20 cellular contexts compared by ENCODE assay signal in genomic region chr1:43302721-43303476, GRCh38. TPM values are rescaled to one million over a fixed set of nuclear protein-coding genes. Genes with fewer than 3 reads are reported as not detected.
DNase-seq lines count a peak whose midpoint lies in the region; ATAC-seq and TF ChIP-seq lines count a peak whose summit lies in the region.
"Had no signal": no experiment of that assay in that cellular context is flagged by ENCODE, and none has a peak within 500 bp of the region (broad histone marks: within the 10 kb centered on the region; RNA-seq: fewer than 3 reads in every experiment).

No MANE protein-coding gene starts in this region.

- H3K27me3 Mint-ChIP-seq in endothelial cell (ENCODE audit: unreplicated experiment) (peaks cover 20% of the 10 kb centered on the region), WTC11 (ENCODE audit: low read depth) (no peaks in the 10 kb centered on the region)

- H3K4me1 ChIP-seq in lung (ENCODE audit: control insufficient read depth in 2 of 2, insufficient read depth in 2 of 2, low read length in 2 of 2) = peaks cover 3 to 34% of the 10 kb centered on the region in 2 donors
- H3K4me1 ChIP-seq: ascending aorta, foreskin keratinocyte had no signal

- H3K27ac Mint-ChIP-seq in endothelial cell (ENCODE audit: unreplicated experiment) (peak overlapping the region; percentile 65), WTC11 (no peak overlapping the region)
- H3K27ac Mint-ChIP-seq: immature natural killer cell had no signal

- H3K4me3 ChIP-seq in MG63 (no peak overlapping the region), lung (peak overlapping the region; percentile 1)
- H3K4me3 ChIP-seq: ascending aorta had no signal

- no peaks in the 10 kb centered on the region for H3K9me3 Mint-ChIP-seq in endothelial cell (ENCODE audit: unreplicated experiment)
- no peaks in the 10 kb centered on the region for H3K9me3 Mint-ChIP-seq in WTC11
- H3K9me3 Mint-ChIP-seq: immature natural killer cell had no signal

- CTCF ChIA-PET in WTC11 (lab: Charles Lee) = interaction anchor here (0.7 to 1.0 kb wide), 3 partner anchors 17 to 111 kb away, joined by 3 read pairs; partner anchors contain the start of genes C1orf210 and CDC20

- no peaks in the 10 kb centered on the region for H3K27me3 ChIP-seq in MG63
- H3K27me3 ChIP-seq in lung (ENCODE audit: control insufficient read depth, insufficient read depth) = no peaks in the 10 kb centered on the region
- H3K27me3 ChIP-seq: ascending aorta, tibial artery had no signal

- TF ChIP-seq CTCF in endothelial cell (IDR thresholded peaks at IDR 0.05; ENCODE audit: unreplicated experiment) (no peak), lung (IDR thresholded peaks at IDR 0.05; ENCODE audit: control extremely low read depth, extremely low read depth) (no peak), WTC11 (IDR thresholded peaks at IDR 0.05) (no peak)

- WGBS in lung, 2 donors = 62 to 75% methylated on average over 8 of the region's 8 CpGs

- H3K27ac ChIP-seq in lung (ENCODE audit: low read depth in 1 of 2, low read length in 1 of 2) = peak overlapping the region in 1 of 2 donors; percentile 44
- peak overlapping the region; percentile 74 for H3K27ac ChIP-seq in substantia nigra (ENCODE audit: low read depth, low read length, poor library complexity, severe bottlenecking)
- H3K27ac ChIP-seq: ascending aorta, foreskin keratinocyte, tibial artery had no signal

- H3K4me3 Mint-ChIP-seq in endothelial cell (ENCODE audit: unreplicated experiment) = peak overlapping the region; percentile 97
- no peak overlapping the region for H3K4me3 Mint-ChIP-seq in WTC11

- H3K4me1 Mint-ChIP-seq in endothelial cell (ENCODE audit: unreplicated experiment) (peaks cover 73% of the 10 kb centered on the region), WTC11 (peaks cover 17% of the 10 kb centered on the region)

- H3K9me3 ChIP-seq in MG63 (no peaks in the 10 kb centered on the region), lung (ENCODE audit: control insufficient read depth in 2 of 2, insufficient read depth in 1 of 2, low read length in 1 of 2) (no peaks in the 10 kb centered on the region)
- H3K9me3 ChIP-seq: ascending aorta, tibial artery had no signal

- DNase-seq in MG63 (peak; percentile 23), endothelial cell (ENCODE audit: low spot score) (no peak), lung (ENCODE audit: low spot score) (no peak), substantia nigra (lab: John Stamatoyannopoulos, UW) (no peak), foreskin melanocyte (no peak), SIG-M5 (lab: John Stamatoyannopoulos, UW) (no peak), WTC11 (ENCODE audit: low spot score) (no peak)
- DNase-seq: AML-193; Calu3; effector memory CD4-positive, alpha-beta T cell; foreskin keratinocyte; immature natural killer cell; Karpas-422; NCI-H1436 treated with DMSO at 0.1 percent for 48 hours; NCI-H524 treated with DMSO at 0.1 percent for 48 hours; OCI-M1 had no signal

- POLR2A ChIA-PET in WTC11 (lab: Charles Lee) = no interaction called here

- H3K36me3 ChIP-seq in MG63 = no peaks in the 10 kb centered on the region
- H3K36me3 ChIP-seq in lung (ENCODE audit: control insufficient read depth in 2 of 2, insufficient read depth in 2 of 2, low read length in 2 of 2) = peaks cover 0 to 12% of the 10 kb centered on the region in 2 donors
- H3K36me3 ChIP-seq: ascending aorta, tibial artery had no signal

- H3K36me3 Mint-ChIP-seq in endothelial cell (ENCODE audit: low read depth, unreplicated experiment) (peaks cover 50% of the 10 kb centered on the region), WTC11 (no peaks in the 10 kb centered on the region)
- H3K36me3 Mint-ChIP-seq: immature natural killer cell had no signal

- ATAC-seq in lung (ENCODE audit: insufficient read depth, low FRiP score) (no peak), HG03378 (IDR thresholded peaks at IDR 0.05; ENCODE audit: unreplicated experiment) (no peak), WTC11 (no peak)
- ATAC-seq: foreskin keratinocyte had no signal

TF ChIP-seq in WTC11, 78 proteins besides CTCF, POLR2A, EP300 and RAD21:
- TF ChIP-seq TCF7 (CRISPR knock-in tag; IDR thresholded peaks at IDR 0.05; ENCODE audit: low read depth) = no peak

RNA-seq across cellular contexts. Expression of gene TIE1, which starts 2.1 kb away (rescaled TPM):
- total RNA-seq in MG63 (2014; rRNA removed; shearing (Covaris generic); ENCODE audit: low replicate concordance) = 0.20 TPM in 1 of 2 replicates, not detected in the other
- total RNA-seq in endothelial cell (ENCODE audit: unreplicated experiment) = 643 TPM
- 100 to 1,000 TPM in 1 of 2 donors, 10 to 100 TPM in 1; 52.3 to 133 TPM for total RNA-seq in lung
- polyA plus RNA-seq in lung = 10 to 100 TPM; 20.5 to 31.9 TPM
- total RNA-seq in WTC11 (2021) = 2.5 to 3.7 TPM (median 2.6 TPM) in 3 replicates
- total RNA-seq: Calu3, foreskin keratinocyte had no signal
- polyA plus RNA-seq: foreskin keratinocyte had no signal

RNA-seq across cellular contexts. Expression of gene C1orf210, which starts 17.5 kb away (rescaled TPM):
- total RNA-seq in MG63 (2014; rRNA removed; shearing (Covaris generic); ENCODE audit: low replicate concordance) = not detected in 2 replicates
- total RNA-seq in endothelial cell (ENCODE audit: unreplicated experiment) (not detected), lung (10 to 100 TPM; 10.4 to 24.7 TPM), WTC11 (2021) (11.7 to 14.0 TPM (median 12.8 TPM) in 3 replicates)
- polyA plus RNA-seq in lung = 10 to 100 TPM; 17.2 to 25.9 TPM
- total RNA-seq: ascending aorta, pulmonary artery endothelial cell had no signal
- polyA plus RNA-seq: immature natural killer cell had no signal

RNA-seq across cellular contexts. Expression of gene TMEM125, which starts 33.1 kb away (rescaled TPM):
- total RNA-seq in MG63 (2014; rRNA removed; shearing (Covaris generic); ENCODE audit: low replicate concordance) = not detected in 2 replicates
- 2.7 TPM for total RNA-seq in endothelial cell (ENCODE audit: unreplicated experiment)
- total RNA-seq in lung = 100 to 1,000 TPM in 1 of 2 donors, 10 to 100 TPM in 1; 41.0 to 228 TPM
- polyA plus RNA-seq in lung = 100 to 1,000 TPM; 101 to 127 TPM
- 21.5 to 27.8 TPM (median 25.1 TPM) in 3 replicates for total RNA-seq in WTC11 (2021)
- total RNA-seq: ascending aorta, pulmonary artery endothelial cell had no signal

RNA-seq across cellular contexts. Expression of gene MPL, which starts 34.7 kb away (rescaled TPM):
- total RNA-seq in MG63 (2014; rRNA removed; shearing (Covaris generic); ENCODE audit: low replicate concordance) = not detected in 2 replicates
- 6.2 TPM for total RNA-seq in endothelial cell (ENCODE audit: unreplicated experiment)
- under 1 TPM; 0.63 to 0.67 TPM for total RNA-seq in lung
- under 1 TPM; 0.12 to 0.23 TPM for polyA plus RNA-seq in lung
- total RNA-seq in WTC11 (2021) = 0.15 to 0.44 TPM (median 0.21 TPM) in 3 replicates
- total RNA-seq: ascending aorta, foreskin keratinocyte, pulmonary artery endothelial cell had no signal
- polyA plus RNA-seq: foreskin keratinocyte had no signal

RNA-seq across cellular contexts. Expression of gene CDC20, which starts 55.9 kb away (rescaled TPM):
- total RNA-seq in MG63 (2014; rRNA removed; shearing (Covaris generic); ENCODE audit: low replicate concordance) = 152 and 260 TPM in 2 replicates
- total RNA-seq in endothelial cell (ENCODE audit: unreplicated experiment) = 24.3 TPM
- 1 to 10 TPM; 4.8 to 6.1 TPM for total RNA-seq in lung
- 1 to 10 TPM; 3.6 to 5.6 TPM for polyA plus RNA-seq in lung
- 246 to 280 TPM (median 265 TPM) in 3 replicates for total RNA-seq in WTC11 (2021)
- total RNA-seq: ascending aorta had no signal

Comparison
In these comparisons a context has a peak if more than half of its experiments do, and no peak if none do; other contexts are left out.
1. RNA of gene TIE1, which starts 2.1 kb away (total RNA-seq): 643 TPM in endothelial cell (single experiment) and 52.3 to 133 TPM in lung; 2.5 to 3.7 TPM in WTC11 and 0.20 TPM in MG63; every median in the first group is over 10 times any median in the second.
2. RNA of gene C1orf210, which starts 17.5 kb away (total RNA-seq): 10.4 to 24.7 TPM in lung and 11.7 to 14.0 TPM in WTC11; not detected in MG63 and not detected in endothelial cell (single experiment); every median in the first group is over 10 times any median in the second.